8 cellular contexts compared by ENCODE assay signal in the genomic region with DNA sequence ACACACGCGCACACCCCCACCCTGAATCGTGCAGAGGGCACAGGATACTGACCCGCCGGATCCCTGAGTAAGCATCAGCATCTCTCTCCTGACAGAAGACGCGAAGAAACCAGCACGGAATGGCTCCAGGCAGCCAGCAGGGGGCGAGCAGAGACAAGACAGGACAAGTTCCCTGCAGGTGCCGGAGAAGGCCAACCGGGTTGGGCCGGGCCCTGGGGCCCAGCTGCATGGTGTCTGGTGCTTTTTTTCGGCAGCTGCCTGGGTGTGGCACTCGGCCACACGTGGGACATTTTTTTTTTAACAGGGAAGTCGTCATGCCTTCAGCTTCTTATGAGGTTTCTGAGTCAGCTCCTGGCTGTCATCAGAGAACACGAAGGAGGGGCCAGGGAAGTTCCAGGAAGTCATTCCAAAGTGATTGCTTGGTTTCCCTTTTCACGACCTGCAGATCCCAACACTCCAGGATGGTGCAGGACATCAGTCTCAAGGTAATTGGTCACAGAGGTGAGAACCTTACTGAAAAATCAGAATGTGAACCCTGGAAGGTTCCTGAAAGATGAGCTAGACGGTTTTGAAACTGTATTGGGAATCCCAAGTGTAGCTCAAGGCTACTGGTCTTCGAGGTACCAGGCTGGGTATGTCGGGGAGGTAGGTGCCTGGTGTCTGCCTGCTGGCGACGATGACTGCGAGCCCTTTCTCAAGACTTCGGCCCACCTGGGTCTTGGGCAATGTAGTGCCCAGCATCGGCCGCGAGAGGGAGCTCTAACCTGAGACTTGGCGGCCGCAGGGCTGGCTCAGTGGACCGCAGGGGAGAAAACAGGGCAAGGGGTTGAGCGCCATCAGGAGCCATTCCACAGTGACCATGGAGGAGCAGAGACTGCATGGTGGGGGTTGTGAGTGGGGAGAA.
DNase-seq lines count a peak whose midpoint lies in the region; ATAC-seq and TF ChIP-seq lines count a peak whose summit lies in the region.

No MANE protein-coding gene starts in this region.

- H3K4me2 ChIP-seq in DND-41 (ENCODE audit: insufficient read depth, low read length) (peak overlapping the region; percentile 48), HCT116 (ENCODE audit: low read length) (peak overlapping the region; percentile 82)

- intact Hi-C loops in HCT116 (cut with micrococcal nuclease): loop anchor here (1.0 to 10.0 kb wide), 7 partner anchors 67 to 977 kb away; partner anchors contain the start of gene CRACR2A
- intact Hi-C loops in heart right ventricle (cut with DNase I): loop anchor here (1.0 to 10.0 kb wide), 17 partner anchors 37 to 507 kb away; no protein-coding TSS in a partner anchor

- H4K20me1 ChIP-seq in DND-41 (ENCODE audit: insufficient read depth, low read length) (peaks cover 23% of the 10 kb centered on the region), HCT116 (ENCODE audit: insufficient read depth) (no peaks in the 10 kb centered on the region)

- TSS peak; percentile 68 for BruUV-seq in HCT116 (replicated peaks; lab: Mats Ljungman, UMichigan)

- H3K27me3 Mint-ChIP-seq in activated naive CD8-positive, alpha-beta T cell treated with anti-CD3 and anti-CD28 coated beads, Interleukin-2, amount 50 U/mL, for 24 hours: peaks cover 12% of the 10 kb centered on the region
- H3K27me3 Mint-ChIP-seq in progenitor cell of endocrine pancreas: peaks cover 66% of the 10 kb centered on the region

- no peak overlapping the region for H3K27ac ChIP-seq in DND-41 (ENCODE audit: low read length)
- H3K27ac ChIP-seq in HCT116 (ENCODE audit: low read depth, low read length): peak overlapping the region; percentile 83
- peak overlapping the region in 5 of 10 donors; percentile 8 to 57 (median 26) for H3K27ac ChIP-seq in heart right ventricle
- H3K27ac ChIP-seq in upper lobe of left lung: peak overlapping the region in 2 of 4 donors; percentile 26 to 35

- no peaks in the 10 kb centered on the region for H3K36me3 Mint-ChIP-seq in activated naive CD8-positive, alpha-beta T cell treated with anti-CD3 and anti-CD28 coated beads, Interleukin-2, amount 50 U/mL, for 24 hours (ENCODE audit: low read depth)
- H3K36me3 Mint-ChIP-seq in progenitor cell of endocrine pancreas (ENCODE audit: insufficient read depth): no peaks in the 10 kb centered on the region

- H3K27me3 ChIP-seq in DND-41 (ENCODE audit: insufficient read depth, low read length, poor library complexity) (no peaks in the 10 kb centered on the region), HCT116 (ENCODE audit: insufficient read depth, low read length) (no peaks in the 10 kb centered on the region), heart right ventricle (no peaks in the 10 kb centered on the region), upper lobe of left lung (peaks cover 0 to 2% (median 0%) of the 10 kb centered on the region in 4 donors)

- ATAC-seq in DND-41 (ENCODE audit: insufficient read depth, low read depth) (peak; percentile 87), HCT116 (peak; percentile 75), heart right ventricle (peak; percentile 57 to 84 (median 73)), upper lobe of left lung (ENCODE audit: low FRiP score in 2 of 2) (peak; percentile 82 to 92)
- peak; percentile 72 for ATAC-seq in activated naive CD8-positive, alpha-beta T cell treated with anti-CD3 and anti-CD28 coated beads, Interleukin-2, amount 50 U/mL, for 24 hours

- POLR2A ChIA-PET in HCT116 (lab: Charles Lee): interaction anchor here (0.5 to 1.4 kb wide), 10 partner anchors 11 to 972 kb away, joined by 3 to 6 read pairs (median 3); no protein-coding TSS in a partner anchor

- peak overlapping the region; percentile 70 for H3K4me3 Mint-ChIP-seq in activated naive CD8-positive, alpha-beta T cell treated with anti-CD3 and anti-CD28 coated beads, Interleukin-2, amount 50 U/mL, for 24 hours
- H3K4me3 Mint-ChIP-seq in progenitor cell of endocrine pancreas (ENCODE audit: low read depth): peak overlapping the region; percentile 42

- peak; percentile 81 for DNase-seq in DND-41
- DNase-seq in HCT116 (ENCODE audit: low read depth, low spot score): peak; percentile 92
- peak; percentile 72 for DNase-seq in NCI-H128 (lab: John Stamatoyannopoulos, UW; ENCODE audit: unreplicated experiment)
- peak; percentile 68 for DNase-seq in T follicular helper cell (ENCODE audit: low read depth)
- peak; percentile 82 for DNase-seq in activated naive CD8-positive, alpha-beta T cell treated with anti-CD3 and anti-CD28 coated beads, Interleukin-2, amount 50 U/mL, for 24 hours
- peak; percentile 87 to 90 for DNase-seq in heart right ventricle
- DNase-seq in progenitor cell of endocrine pancreas (ENCODE audit: low spot score, unreplicated experiment): peak; percentile 89
- peak; percentile 89 to 91 for DNase-seq in upper lobe of left lung

- H3K9ac ChIP-seq in DND-41 (ENCODE audit: low read depth, low read length): no peak overlapping the region
- H3K9ac ChIP-seq in HCT116 (ENCODE audit: low read length): peak overlapping the region; percentile 55

- peak overlapping the region; percentile 27; the same call in 1 of the 2 replicates for H2AFZ ChIP-seq in DND-41 (ENCODE audit: low read depth, low read length)
- no peak overlapping the region for H2AFZ ChIP-seq in HCT116 (ENCODE audit: low read depth, low read length, poor library complexity, severe bottlenecking)

- no peaks in the 10 kb centered on the region for H3K9me2 ChIP-seq in HCT116 (ENCODE audit: insufficient read depth)

- TF ChIP-seq CTCF in DND-41 (IDR thresholded peaks at IDR 0.05; ENCODE audit: borderline replicate concordance, extremely low read depth, low read length, poor library complexity, severe bottlenecking): peak; percentile 97
- TF ChIP-seq CTCF in HCT116 (IDR thresholded peaks at IDR 0.05 in 2 of 3, conservative IDR thresholded peaks at IDR 0.05 in 1 of 3; ENCODE audit: borderline replicate concordance in 1 of 3, insufficient read depth in 1 of 3, low read depth in 2 of 3, low read length in 2 of 3): peak; percentile 78 to 97 (median 95)
- TF ChIP-seq CTCF in heart right ventricle (IDR thresholded peaks at IDR 0.05): peak; percentile 90 to 97 (median 95)
- TF ChIP-seq CTCF in progenitor cell of endocrine pancreas (IDR thresholded peaks at IDR 0.05; ENCODE audit: unreplicated experiment): peak; percentile 99
- TF ChIP-seq CTCF in upper lobe of left lung (IDR thresholded peaks at IDR 0.05): peak; percentile 92 to 96 (median 94)

- H3K9me3 ChIP-seq in DND-41 (ENCODE audit: insufficient read depth, low read length, severe bottlenecking): no peaks in the 10 kb centered on the region
- no peaks in the 10 kb centered on the region for H3K9me3 ChIP-seq in HCT116 (ENCODE audit: control insufficient read depth in 1 of 2, insufficient read depth in 1 of 2, low read depth in 1 of 2, low read length in 2 of 2)
- H3K9me3 ChIP-seq in heart right ventricle: no peaks in the 10 kb centered on the region
- H3K9me3 ChIP-seq in upper lobe of left lung: no peaks in the 10 kb centered on the region

- no peak overlapping the region for H3K4me3 ChIP-seq in DND-41 (ENCODE audit: low read depth in 1 of 2, low read length in 2 of 2)
- peak overlapping the region; percentile 28 to 40 for H3K4me3 ChIP-seq in HCT116 (replicated peaks in 1 of 2; ENCODE audit: low read depth in 1 of 2, low read length in 2 of 2)
- peak overlapping the region in 5 of 10 donors; percentile 1 to 11 (median 2) for H3K4me3 ChIP-seq in heart right ventricle
- H3K4me3 ChIP-seq in upper lobe of left lung: peak overlapping the region in 3 of 4 donors; percentile 17 to 35 (median 32)

- H3K36me3 ChIP-seq in DND-41 (ENCODE audit: insufficient read depth, low read length) (no peaks in the 10 kb centered on the region), HCT116 (ENCODE audit: control insufficient read depth in 1 of 2, insufficient read depth in 2 of 2, low read length in 2 of 2) (no peaks in the 10 kb centered on the region), heart right ventricle (no peaks in the 10 kb centered on the region), upper lobe of left lung (no peaks in the 10 kb centered on the region)

- peak overlapping the region; percentile 54 for H3K27ac Mint-ChIP-seq in activated naive CD8-positive, alpha-beta T cell treated with anti-CD3 and anti-CD28 coated beads, Interleukin-2, amount 50 U/mL, for 24 hours
- H3K27ac Mint-ChIP-seq in progenitor cell of endocrine pancreas: peak overlapping the region; percentile 81

- no peaks in the 10 kb centered on the region for H3K9me3 Mint-ChIP-seq in activated naive CD8-positive, alpha-beta T cell treated with anti-CD3 and anti-CD28 coated beads, Interleukin-2, amount 50 U/mL, for 24 hours
- no peaks in the 10 kb centered on the region for H3K9me3 Mint-ChIP-seq in progenitor cell of endocrine pancreas (ENCODE audit: low read depth)

- H3K79me2 ChIP-seq in DND-41 (ENCODE audit: insufficient read depth, low read length): no peaks in the 10 kb centered on the region
- no peaks in the 10 kb centered on the region for H3K79me2 ChIP-seq in HCT116 (ENCODE audit: insufficient read depth, low read length)

- TF ChIP-seq POLR2A in HCT116 (IDR thresholded peaks at IDR 0.05; ENCODE audit: borderline replicate concordance, extremely low read depth, insufficient read depth, insufficient read length): no peak
- no peak for TF ChIP-seq POLR2A in upper lobe of left lung (IDR thresholded peaks at IDR 0.05)

- H3K4me1 ChIP-seq in DND-41 (ENCODE audit: insufficient read depth, low read length) (peaks cover 9% of the 10 kb centered on the region), HCT116 (ENCODE audit: control insufficient read depth in 1 of 2, insufficient read depth in 2 of 2, low read length in 2 of 2) (peaks cover 24 to 39% of the 10 kb centered on the region in 2 experiments), heart right ventricle (peaks cover 4 to 34% (median 25%) of the 10 kb centered on the region in 9 donors), upper lobe of left lung (peaks cover 9 to 13% (median 11%) of the 10 kb centered on the region in 4 donors)

- no peak for TF ChIP-seq EP300 in upper lobe of left lung (IDR thresholded peaks at IDR 0.05)

- CTCF ChIA-PET in HCT116 (lab: Charles Lee): interaction anchor here (0.6 to 4.0 kb wide), 58 partner anchors 10 to 977 kb away, joined by 3 to 126 read pairs (median 5); partner anchors contain the start of gene CRACR2A

- TF ChIP-seq RAD21 in HCT116 (IDR thresholded peaks at IDR 0.05; ENCODE audit: low read depth): peak; percentile 93

- 2 to 3% methylated on average over 32 of the region's 32 CpGs for WGBS in heart right ventricle, 2 donors
- WGBS in upper lobe of left lung, 2 donors: 1% methylated on average over 27 to 32 of the region's 32 CpGs

- H3K4me1 Mint-ChIP-seq in activated naive CD8-positive, alpha-beta T cell treated with anti-CD3 and anti-CD28 coated beads, Interleukin-2, amount 50 U/mL, for 24 hours: peaks cover 11% of the 10 kb centered on the region
- peaks cover 10% of the 10 kb centered on the region for H3K4me1 Mint-ChIP-seq in progenitor cell of endocrine pancreas (ENCODE audit: low read depth)

- RAD21 ChIA-PET in HCT116 (lab: Charles Lee; ENCODE audit: low non-redundant PET in 1 of 2, low total read pairs in 2 of 2, uncharacterized antibody in 2 of 2, unreplicated experiment in 2 of 2): interaction anchor here (0.6 to 2.9 kb wide), 13 partner anchors 11 to 504 kb away, joined by 3 to 14 read pairs (median 5); no protein-coding TSS in a partner anchor

TF ChIP-seq in HCT116, 20 proteins besides CTCF, POLR2A, EP300 and RAD21 (continues in another document):
- peak; percentile 70 for TF ChIP-seq SP1 (IDR thresholded peaks at IDR 0.05; ENCODE audit: low read depth)

Comparison
In these comparisons a context has a peak if more than half of its experiments do, and no peak if none do; other contexts are left out.
1. H3K4me3 ChIP-seq: peak in HCT116 (2 of 2) and upper lobe of left lung (3 of 4); none in DND-41 (0 of 2).
2. Peak in every context shown above with its lines, with median percentiles within 50 percentile points of each other: ATAC-seq, DNase-seq and CTCF ChIP-seq.